ENCODE assay signal across 8 cellular contexts in genomic region chr5:161544350-161544765, GRCh38. TPM values are rescaled to one million over a fixed set of nuclear protein-coding genes. Genes with fewer than 3 reads are reported as not detected.
DNase-seq lines count a peak whose midpoint lies in the region; ATAC-seq and TF ChIP-seq lines count a peak whose summit lies in the region.

No MANE protein-coding gene starts in this region.

- ATAC-seq in activated CD4-positive, alpha-beta T cell treated with anti-CD3 and anti-CD28 coated beads for 36 hours, result peak; percentile 42
- peak; percentile 44 for ATAC-seq in GM19452 (IDR thresholded peaks at IDR 0.05; ENCODE audit: unreplicated experiment)
- peak; percentile 41 for ATAC-seq in HG03469 (IDR thresholded peaks at IDR 0.05; ENCODE audit: unreplicated experiment)

- intact Hi-C loops in activated CD4-positive, alpha-beta T cell treated with anti-CD3 and anti-CD28 coated beads for 36 hours (cut with DNase I, micrococcal nuclease), result loop anchor here (1.0 to 10.0 kb wide), 6 partner anchors 1040 to 1960 kb away; partner anchors contain the start of gene MAT2B (in 1 of the 2)
- intact Hi-C loops in esophagus squamous epithelium (cut with DNase I), result no loop called here

- H3K9me3 ChIP-seq in SJCRH30 (replicated peaks), result no peaks in the 10 kb centered on the region
- H3K9me3 ChIP-seq in esophagus squamous epithelium, result no peaks in the 10 kb centered on the region

- H3K4me1 ChIP-seq in SJCRH30, result no peaks in the 10 kb centered on the region
- peaks cover 11 to 37% (median 12%) of the 10 kb centered on the region in 3 donors for H3K4me1 ChIP-seq in esophagus squamous epithelium

- no peak overlapping the region for H3K4me3 Mint-ChIP-seq in activated CD4-positive, alpha-beta T cell treated with anti-CD3 and anti-CD28 coated beads for 36 hours

- peaks cover 7% of the 10 kb centered on the region for H3K4me1 Mint-ChIP-seq in activated CD4-positive, alpha-beta T cell treated with anti-CD3 and anti-CD28 coated beads for 36 hours

- H3K27ac Mint-ChIP-seq in activated CD4-positive, alpha-beta T cell treated with anti-CD3 and anti-CD28 coated beads for 36 hours, result no peak overlapping the region

- no peaks in the 10 kb centered on the region for H3K9me3 Mint-ChIP-seq in activated CD4-positive, alpha-beta T cell treated with anti-CD3 and anti-CD28 coated beads for 36 hours (ENCODE audit: low read depth)

- peak; percentile 56 for DNase-seq in activated CD4-positive, alpha-beta T cell treated with anti-CD3 and anti-CD28 coated beads for 36 hours
- no peak for DNase-seq in activated CD4-positive, alpha-beta T cell treated with anti-CD3 and anti-CD28 coated beads for 4 hours
- peak; percentile 30 to 71 for DNase-seq in SJCRH30
- no peak for DNase-seq in esophagus squamous epithelium (lab: John Stamatoyannopoulos, UW)
- peak in 37 of 56 donors; percentile 7 to 79 (median 31) for DNase-seq in nucleus accumbens (lab: John Stamatoyannopoulos, UW)
- no peak for DNase-seq in DMS153 treated with DMSO at 0.1 percent for 48 hours (lab: John Stamatoyannopoulos, UW; ENCODE audit: unreplicated experiment)

- no peak overlapping the region for H3K4me3 ChIP-seq in SJCRH30
- no peak overlapping the region for H3K4me3 ChIP-seq in esophagus squamous epithelium

- H3K36me3 ChIP-seq in SJCRH30, result no peaks in the 10 kb centered on the region
- no peaks in the 10 kb centered on the region for H3K36me3 ChIP-seq in esophagus squamous epithelium

- H3K27me3 ChIP-seq in SJCRH30, result no peaks in the 10 kb centered on the region; the same call in 1 of the 2 replicates
- peaks cover 0 to 68% (median 8%) of the 10 kb centered on the region in 4 donors for H3K27me3 ChIP-seq in esophagus squamous epithelium

- H3K27ac ChIP-seq in SJCRH30, result no peak overlapping the region
- no peak overlapping the region for H3K27ac ChIP-seq in esophagus squamous epithelium

- CTCF ChIA-PET in activated CD4-positive, alpha-beta T cell treated with anti-CD3 and anti-CD28 coated beads for 36 hours (lab: Charles Lee), result interaction anchor here (1.0 to 1.7 kb wide), 4 partner anchors 11 to 1860 kb away, joined by 3 to 6 read pairs (median 4); no protein-coding TSS in a partner anchor

- TF ChIP-seq CTCF in esophagus squamous epithelium (IDR thresholded peaks at IDR 0.05), result peak; percentile 19 to 67 (median 57)

- peaks cover 58% of the 10 kb centered on the region for H3K27me3 Mint-ChIP-seq in activated CD4-positive, alpha-beta T cell treated with anti-CD3 and anti-CD28 coated beads for 36 hours

- 2% methylated on average over 6 to 7 of the region's 7 CpGs for WGBS in esophagus squamous epithelium, 2 donors

- POLR2A ChIA-PET in activated CD4-positive, alpha-beta T cell treated with anti-CD3 and anti-CD28 coated beads for 36 hours (lab: Charles Lee), result no interaction called here

- no peaks in the 10 kb centered on the region for H3K36me3 Mint-ChIP-seq in activated CD4-positive, alpha-beta T cell treated with anti-CD3 and anti-CD28 coated beads for 36 hours (ENCODE audit: low read depth)

- TF ChIP-seq POLR2A in esophagus squamous epithelium (IDR thresholded peaks at IDR 0.05), result no peak

RNA-seq across cellular contexts. Expression of gene GABRB2, which starts 2.2 kb away (rescaled TPM):
- total RNA-seq in activated CD4-positive, alpha-beta T cell treated with anti-CD3 and anti-CD28 coated beads for 36 hours, result not detected
- total RNA-seq in SJCRH30 (2014; rRNA removed; shearing (Covaris generic)), result not detected in 2 replicates
- total RNA-seq in esophagus squamous epithelium, result under 1 TPM in 2 of 4 donors, not detected in 2; 0.19 to 0.47 TPM

Comparison
In these comparisons a context has a peak if more than half of its experiments do, and no peak if none do; other contexts are left out.
1. DNase-seq: peak in activated CD4-positive, alpha-beta T cell treated with anti-CD3 and anti-CD28 coated beads for 36 hours (single experiment), SJCRH30 (2 of 2) and nucleus accumbens (37 of 56); none in activated CD4-positive, alpha-beta T cell treated with anti-CD3 and anti-CD28 coated beads for 4 hours (0 of 2), esophagus squamous epithelium (single experiment) and DMS153 treated with DMSO at 0.1 percent for 48 hours (single experiment).
2. Peak in every context shown above with its lines, with median percentiles within 50 percentile points of each other: ATAC-seq.